Comparison of ENCODE assay signal across 8 cellular contexts in the genomic region with DNA sequence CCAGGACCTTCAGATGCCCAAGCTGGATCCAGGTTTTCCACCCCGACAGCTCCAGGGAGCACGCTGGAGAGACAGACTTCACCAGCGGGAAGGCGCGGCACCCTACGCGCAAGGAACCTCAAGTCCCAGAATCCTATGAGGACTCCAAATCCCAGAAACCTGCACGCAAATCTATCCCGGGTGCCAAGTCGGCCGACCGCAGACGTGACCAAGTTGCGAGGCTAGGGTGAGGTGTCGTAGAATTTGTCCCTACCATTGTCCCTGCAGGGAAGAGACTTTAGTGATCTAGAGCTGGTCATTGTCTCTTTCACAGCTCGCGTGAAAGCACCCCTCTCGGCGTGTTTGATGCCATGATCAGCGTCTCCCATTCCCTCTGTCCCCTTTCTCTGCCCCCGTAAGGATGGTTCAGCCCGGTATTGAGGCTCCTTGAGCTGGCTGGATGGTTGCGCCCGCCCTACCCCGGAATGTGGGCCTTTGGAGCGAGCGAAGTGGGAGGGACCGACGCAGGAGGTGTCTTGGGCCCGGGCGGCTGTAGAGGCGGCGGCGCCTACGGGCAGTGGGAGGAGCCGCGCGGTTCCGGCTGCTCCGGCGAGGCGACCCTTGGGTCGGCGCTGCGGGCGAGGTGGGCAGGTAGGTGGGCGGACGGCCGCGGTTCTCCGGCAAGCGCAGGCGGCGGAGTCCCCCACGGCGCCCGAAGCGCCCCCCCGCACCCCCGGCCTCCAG. TPM values are rescaled to one million over a fixed set of nuclear protein-coding genes. Genes with fewer than 3 reads are reported as not detected.
A peak's percentile ranks its signal among the peaks of the same experiment; 100 is the strongest.
DNase-seq lines count a peak whose midpoint lies in the region; ATAC-seq and TF ChIP-seq lines count a peak whose summit lies in the region.

A gene (plus strand): TSS at position 501 of the 723 bp plus-strand sequence. CDS start 246 bp downstream, outside the sequence.

- WGBS in right cardiac atrium = under 1% methylated on average over 60 of the region's 60 CpGs

- no peaks in the 10 kb centered on the region for H3K36me3 ChIP-seq in ascending aorta
- no peaks in the 10 kb centered on the region for H3K36me3 ChIP-seq in uterus

- intact Hi-C loops in ascending aorta (cut with DNase I) = loop anchor here (1.0 to 2.0 kb wide), 4 partner anchors 33 to 256 kb away; a partner anchor contains a TSS
- intact Hi-C loops in right cardiac atrium (cut with DNase I) = loop anchor here in 1 of 4 donors (5.0 kb wide), 1 partner anchor 35 kb away; no protein-coding TSS in a partner anchor
- intact Hi-C loops in uterus (cut with DNase I; ENCODE audit: low total_unique reads) = no loop called here

- DNase-seq in NCI-H187 (lab: John Stamatoyannopoulos, UW) = peak; percentile 93 to 96
- peak; percentile 89 for DNase-seq in T-helper 2 cell treated with Interferon-gamma antibody and Interleukin-4, amounts not matched to agents 5 μg/mL and 100 μg/mL, for 36 hours (ENCODE audit: low spot score)
- peak; percentile 80 to 97 for DNase-seq in ascending aorta (ENCODE audit: low spot score in 2 of 2)
- DNase-seq in right cardiac atrium = peak; percentile 97 to 99 (median 98)
- DNase-seq in pulmonary artery endothelial cell (ENCODE audit: low read depth, low spot score) = peak; percentile 88
- peak; percentile 94 to 96 for DNase-seq in uterus

- H3K27ac Mint-ChIP-seq in T-helper 2 cell treated with Interferon-gamma antibody and Interleukin-4, amounts not matched to agents 5 μg/mL and 100 μg/mL, for 36 hours = peak within 1 kb of the TSS; percentile 91

- TF ChIP-seq CTCF in ascending aorta (IDR thresholded peaks at IDR 0.05) = no peak
- no peak for TF ChIP-seq CTCF in uterus (IDR thresholded peaks at IDR 0.05)

- H3K27ac ChIP-seq in ascending aorta = peak within 1 kb of the TSS; percentile 94 to 96
- peak within 1 kb of the TSS; percentile 78 for H3K27ac ChIP-seq in right cardiac atrium (ENCODE audit: low read length)
- peak within 1 kb of the TSS; percentile 84 to 92 for H3K27ac ChIP-seq in uterus

- no peaks in the 10 kb centered on the region for H3K27me3 Mint-ChIP-seq in T-helper 2 cell treated with Interferon-gamma antibody and Interleukin-4, amounts not matched to agents 5 μg/mL and 100 μg/mL, for 36 hours (ENCODE audit: low read depth)

- H3K9me3 ChIP-seq in ascending aorta = peaks cover 0 to 5% of the 10 kb centered on the region in 2 donors
- H3K9me3 ChIP-seq in right cardiac atrium (ENCODE audit: control insufficient read depth, low read length) = no peaks in the 10 kb centered on the region
- H3K9me3 ChIP-seq in uterus = no peaks in the 10 kb centered on the region

- H3K36me3 Mint-ChIP-seq in T-helper 2 cell treated with Interferon-gamma antibody and Interleukin-4, amounts not matched to agents 5 μg/mL and 100 μg/mL, for 36 hours (ENCODE audit: low read depth) = peaks cover 1% of the 10 kb centered on the region

- H3K4me3 Mint-ChIP-seq in T-helper 2 cell treated with Interferon-gamma antibody and Interleukin-4, amounts not matched to agents 5 μg/mL and 100 μg/mL, for 36 hours = peak within 1 kb of the TSS; percentile 91

- peak within 1 kb of the TSS; percentile 96 to 97 for H3K4me3 ChIP-seq in ascending aorta
- peak within 1 kb of the TSS; percentile 80 for H3K4me3 ChIP-seq in right cardiac atrium (ENCODE audit: low read length)
- peak within 1 kb of the TSS; percentile 83 to 97 for H3K4me3 ChIP-seq in uterus

- ATAC-seq in GM18498 (IDR thresholded peaks at IDR 0.05; ENCODE audit: unreplicated experiment) (peak; percentile 96), HG02885 (IDR thresholded peaks at IDR 0.05; ENCODE audit: poor library complexity, unreplicated experiment) (peak; percentile 96), right cardiac atrium (peak; percentile 100)

- H3K4me1 Mint-ChIP-seq in T-helper 2 cell treated with Interferon-gamma antibody and Interleukin-4, amounts not matched to agents 5 μg/mL and 100 μg/mL, for 36 hours (ENCODE audit: low read depth) = peaks cover 23% of the 10 kb centered on the region

- TF ChIP-seq POLR2A in uterus (IDR thresholded peaks at IDR 0.05) = peak; percentile 74 to 88

- no peaks in the 10 kb centered on the region for H3K9me3 Mint-ChIP-seq in T-helper 2 cell treated with Interferon-gamma antibody and Interleukin-4, amounts not matched to agents 5 μg/mL and 100 μg/mL, for 36 hours

- peaks cover 0 to 17% of the 10 kb centered on the region in 2 donors for H3K4me1 ChIP-seq in ascending aorta
- H3K4me1 ChIP-seq in right cardiac atrium (ENCODE audit: control insufficient read depth, insufficient read depth, low read length) = no peaks in the 10 kb centered on the region
- peaks cover 0 to under 1% of the 10 kb centered on the region in 2 donors for H3K4me1 ChIP-seq in uterus

- H3K27me3 ChIP-seq in ascending aorta (no peaks in the 10 kb centered on the region), right cardiac atrium (ENCODE audit: control insufficient read depth, insufficient read depth) (no peaks in the 10 kb centered on the region), uterus (no peaks in the 10 kb centered on the region)

RNA-seq across cellular contexts. Expression of the gene that starts here (rescaled TPM):
- total RNA-seq in ascending aorta = 20.3 TPM
- total RNA-seq in right cardiac atrium = 10 to 100 TPM; 16.3 to 20.6 (median 17.0) TPM
- 9.0 TPM for polyA plus RNA-seq in right cardiac atrium
- total RNA-seq in pulmonary artery endothelial cell = 31.6 and 39.5 TPM in 2 replicates
- 10 to 100 TPM; 14.9 to 84.9 (median 40.6) TPM for total RNA-seq in uterus

Comparison
In these comparisons a context has a peak if more than half of its experiments do, and no peak if none do; other contexts are left out.
1. Peak in every context shown above with its lines: DNase-seq, ATAC-seq, H3K4me3 ChIP-seq and H3K27ac ChIP-seq.